In genomic region chr5:60533789-60534188, GRCh38 we compare ENCODE assay signal across 27 cellular contexts.
DNase-seq lines count a peak whose midpoint lies in the region; ATAC-seq and TF ChIP-seq lines count a peak whose summit lies in the region.
"Had no signal": no experiment of that assay in that cellular context is flagged by ENCODE, and none has a peak within 500 bp of the region (broad histone marks: within the 10 kb centered on the region; RNA-seq: fewer than 3 reads in every experiment).

No MANE protein-coding gene starts in this region.

- 0 out of 2 replicates have a peak, but pooled peaks cover 4% of the 10 kb centered on the region for H3K9me3 ChIP-seq in DOHH2 (ENCODE audit: control insufficient read depth, insufficient read depth, low read length)
- H3K9me3 ChIP-seq in OCI-LY7 (ENCODE audit: low read length), result peaks cover 7% of the 10 kb centered on the region; the same call in 1 of the 2 replicates
- no peaks in the 10 kb centered on the region for H3K9me3 ChIP-seq in aorta (ENCODE audit: control insufficient read depth, low read length)
- H3K9me3 ChIP-seq: MG63, Peyer's patch, stomach, tibial nerve had no signal

- H4K20me1 ChIP-seq in DOHH2 (ENCODE audit: control insufficient read depth, insufficient read depth, low read depth, low read length) (no peaks in the 10 kb centered on the region), OCI-LY7 (ENCODE audit: insufficient read depth, low read length) (no peaks in the 10 kb centered on the region; the same call in 1 of the 2 replicates)

- POLR2A ChIA-PET in OCI-LY7 (lab: Charles Lee), result no interaction called here

- peak overlapping the region; percentile 55 for H3K4me3 ChIP-seq in DOHH2 (ENCODE audit: low read length)
- no peak overlapping the region for H3K4me3 ChIP-seq in OCI-LY7 (ENCODE audit: low read depth, low read length, poor library complexity, severe bottlenecking)
- peak overlapping the region in 4 of 59 donors; percentile 3 to 35 (median 14) for H3K4me3 ChIP-seq in dorsolateral prefrontal cortex
- no peak overlapping the region for H3K4me3 ChIP-seq in aorta (ENCODE audit: low read length in 2 of 2)
- H3K4me3 ChIP-seq: MG63, Peyer's patch, stomach, tibial nerve had no signal

- CTCF ChIA-PET in OCI-LY7 (lab: Charles Lee; ENCODE audit: unreplicated experiment), result no interaction called here

- WGBS in aorta, 2 donors, result 32 to 44% methylated on average over 4 of the region's 4 CpGs

- H3K36me3 ChIP-seq in DOHH2 (ENCODE audit: control insufficient read depth, low read length), result peaks cover 5% of the 10 kb centered on the region; the same call in 1 of the 2 replicates
- H3K36me3 ChIP-seq in OCI-LY7 (ENCODE audit: insufficient read depth, low read length), result no peaks in the 10 kb centered on the region
- no peaks in the 10 kb centered on the region for H3K36me3 ChIP-seq in aorta (ENCODE audit: control insufficient read depth in 1 of 2, insufficient read depth in 2 of 2, low read length in 1 of 2)
- H3K36me3 ChIP-seq: MG63, Peyer's patch, stomach, tibial nerve had no signal

- H3K4me2 ChIP-seq in DOHH2 (ENCODE audit: low read length) (peak overlapping the region; percentile 68), OCI-LY7 (ENCODE audit: low read length) (no peak overlapping the region)

- H3K9me2 ChIP-seq in DOHH2 (replicated peaks; ENCODE audit: control insufficient read depth, low read length) (no peaks in the 10 kb centered on the region), OCI-LY7 (ENCODE audit: insufficient read depth, low read length) (no peaks in the 10 kb centered on the region)

- TF ChIP-seq CTCF in DOHH2 (IDR thresholded peaks at IDR 0.05; ENCODE audit: low read depth, low read length, poor library complexity, severe bottlenecking), result peak; percentile 38
- TF ChIP-seq CTCF in OCI-LY7 (conservative IDR thresholded peaks at IDR 0.05; ENCODE audit: low read length), result peak; percentile 56
- peak in 13 of 56 donors; percentile 7 to 49 (median 16) for TF ChIP-seq CTCF in dorsolateral prefrontal cortex (IDR thresholded peaks at IDR 0.05 in 54 of 56, conservative IDR thresholded peaks at IDR 0.05 in 2 of 56; ENCODE audit: low read depth in 1 of 56, partially characterized antibody in 56 of 56)

- BruUV-seq in OCI-LY7 (replicated peaks; lab: Mats Ljungman, UMichigan), result no TSS peak

- ATAC-seq in aorta (ENCODE audit: low FRiP score), result no peak
- ATAC-seq: right cardiac atrium had no signal

- H3F3A ChIP-seq in DOHH2 (ENCODE audit: control insufficient read depth, insufficient read depth), result peaks cover 14% of the 10 kb centered on the region

- H3K4me1 ChIP-seq in DOHH2 (ENCODE audit: control insufficient read depth, low read length) (peaks cover 67% of the 10 kb centered on the region), OCI-LY7 (ENCODE audit: insufficient read depth, low read length, poor library complexity, severe bottlenecking) (peaks cover 18% of the 10 kb centered on the region), aorta (ENCODE audit: control insufficient read depth in 1 of 2, insufficient read depth in 2 of 2, low read length in 2 of 2) (peaks cover 2 to 10% of the 10 kb centered on the region in 2 donors)
- H3K4me1 ChIP-seq: Peyer's patch, tibial nerve had no signal

- H3K27ac ChIP-seq in DOHH2 (ENCODE audit: low read depth, low read length) (peak overlapping the region; percentile 84), OCI-LY7 (ENCODE audit: low read depth, low read length, poor library complexity, severe bottlenecking) (no peak overlapping the region), dorsolateral prefrontal cortex (peak overlapping the region in 36 of 59 donors; percentile 1 to 75 (median 32)), aorta (ENCODE audit: low read depth in 1 of 2, low read length in 2 of 2) (peak overlapping the region; percentile 75 to 93)
- H3K27ac ChIP-seq: epithelial cell of prostate, Peyer's patch, stomach, tibial nerve had no signal

- DNase-seq in OCI-LY7 (ENCODE audit: low spot score) (peak; percentile 23), dorsolateral prefrontal cortex (no peak), aorta (no peak), NCI-H1417 (lab: John Stamatoyannopoulos, UW) (no peak), mucosa of gallbladder (ENCODE audit: low spot score) (no peak), NCI-H1436 (lab: John Stamatoyannopoulos, UW) (no peak)
- DNase-seq: activated CD4-positive, alpha-beta T cell treated with anti-CD3 and anti-CD28 coated beads for 48 hours; activated CD8-positive, alpha-beta memory T cell treated with anti-CD3 and anti-CD28 coated beads for 24 hours; activated effector memory CD4-positive, alpha-beta T cell treated with anti-CD3 and anti-CD28 coated beads, Interleukin-2, amount 50 U/mL, for 16 hours; activated T-cell treated with anti-CD3 and anti-CD28 coated beads for 4 hours; CD4-positive, CD25-positive, alpha-beta regulatory T cell; effector CD8-positive, alpha-beta T cell; GOT3; immature natural killer cell; KBM-7; mesendoderm; MG63; NCI-H1105; NCI-H2029; NCI-H526 treated with DMSO at 0.1 percent for 48 hours; Peyer's patch; right cardiac atrium; stomach; T1000 had no signal

- no peaks in the 10 kb centered on the region for H3K27me3 ChIP-seq in DOHH2 (ENCODE audit: control insufficient read depth, low read length)
- H3K27me3 ChIP-seq in dorsolateral prefrontal cortex, result no peaks in the 10 kb centered on the region
- H3K27me3 ChIP-seq in aorta (ENCODE audit: control insufficient read depth in 1 of 2, insufficient read depth in 2 of 2, low read length in 1 of 2), result no peaks in the 10 kb centered on the region
- H3K27me3 ChIP-seq: MG63, Peyer's patch, stomach, tibial nerve had no signal

- H2AFZ ChIP-seq in OCI-LY7 (ENCODE audit: low read length), result peak overlapping the region; percentile 16; the same call in 1 of the 2 replicates

- intact Hi-C loops in OCI-LY7 (cut with micrococcal nuclease; ENCODE audit: unreplicated experiment) (loop anchor here (5.0 kb wide), 1 partner anchor 114 kb away; no protein-coding TSS in a partner anchor), dorsolateral prefrontal cortex (cut with DNase I) (no loop called here), aorta (cut with DNase I) (no loop called here)

- H3K79me2 ChIP-seq in DOHH2 (ENCODE audit: control insufficient read depth, low read length) (no peaks in the 10 kb centered on the region), OCI-LY7 (ENCODE audit: insufficient read depth, low read depth, low read length) (no peaks in the 10 kb centered on the region)
